In the genomic region with DNA sequence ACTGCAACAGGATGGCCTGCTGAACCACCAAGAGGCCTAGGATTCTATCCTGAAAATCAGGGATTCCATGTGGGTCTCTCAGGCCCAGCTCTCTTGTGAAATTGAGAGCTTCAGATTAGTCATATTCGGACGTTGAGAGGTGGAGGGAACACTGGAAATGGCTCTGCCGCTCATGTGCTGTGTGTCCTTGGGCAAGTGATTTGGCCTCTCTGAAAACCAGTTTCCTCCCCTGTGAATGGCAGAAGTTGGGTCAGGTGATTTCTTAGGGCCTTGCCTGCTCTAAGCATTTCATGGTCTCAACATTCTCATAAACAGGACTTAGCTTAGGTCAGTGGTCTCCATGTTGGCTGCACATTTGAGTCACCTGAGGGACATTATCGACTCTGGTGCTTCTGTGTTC, we compare ENCODE assay signal across 7 cellular contexts.
"Had no signal": no experiment of that assay in that cellular context is flagged by ENCODE, and none has a peak within 500 bp of the region (broad histone marks: within the 10 kb centered on the region; RNA-seq: fewer than 3 reads in every experiment).

No MANE protein-coding gene starts in this region.

- H2AFZ ChIP-seq: GM23338 had no signal

- DNase-seq: H9, HCEC 1CT, IMR-90, KBM-7 had no signal

- H3K4me3 ChIP-seq: GM23338 had no signal

- FAIRE-seq: H1, H54 had no signal

- H3K4me2 ChIP-seq: GM23338 had no signal

- ATAC-seq: GM23338 had no signal

- H3K27ac Mint-ChIP-seq: GM23338, H9 had no signal

- H3K4me3 Mint-ChIP-seq: GM23338, H9 had no signal
